ENCODE assay signal across 7 cellular contexts in the genomic region with DNA sequence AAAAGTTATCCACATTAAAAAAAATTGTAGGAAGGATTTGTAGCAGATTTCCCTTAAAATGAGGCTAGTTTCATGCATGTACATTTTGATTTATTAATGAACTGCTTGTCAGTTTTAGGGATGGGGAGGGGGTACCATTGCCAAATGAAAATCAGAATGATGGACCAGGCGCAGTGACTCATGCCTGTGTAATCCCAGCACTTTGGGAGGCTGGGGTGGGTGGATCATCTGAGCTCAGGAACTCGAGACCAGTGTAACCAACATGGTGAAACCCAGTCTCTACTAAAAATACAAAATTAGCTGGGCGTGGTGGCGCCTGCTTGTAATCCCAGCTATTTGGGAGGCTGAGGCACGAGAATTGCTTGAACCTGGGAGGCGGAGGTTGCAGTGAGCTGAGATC. TPM values are rescaled to one million over a fixed set of nuclear protein-coding genes. Genes with fewer than 3 reads are reported as not detected.
DNase-seq lines count a peak whose midpoint lies in the region; FAIRE-seq and TF ChIP-seq lines count a peak whose summit lies in the region.
"Not testable (repeated sequence)": the region's sequence is repeated elsewhere in the genome, so short reads cannot be mapped to it uniquely, and the experiment has no call there.

No MANE protein-coding gene starts in this region.

- H3K18ac ChIP-seq in H1 (ENCODE audit: extremely low read depth, low read length); trophoblast cell (ENCODE audit: low read length): not testable (repeated sequence)

- not testable (repeated sequence) for H3K9me2 ChIP-seq in DOHH2 (replicated peaks; ENCODE audit: control insufficient read depth, low read length)

- CTCF ChIA-PET in H1 (lab: Charles Lee; ENCODE audit: partially characterized antibody): interaction anchor here (0.6 to 1.5 kb wide), 4 partner anchors 47 to 97 kb away, joined by 3 to 7 read pairs (median 4); a partner anchor contains a TSS

- H2AK5ac ChIP-seq in H1 (ENCODE audit: low read depth, low read length); trophoblast cell (ENCODE audit: low read length): not testable (repeated sequence)

- not testable (repeated sequence) for H3K36me3 Mint-ChIP-seq in IgD-negative memory B cell; activated naive CD4-positive, alpha-beta T cell treated with anti-CD3 and anti-CD28 coated beads, Interleukin-2, amount 50 U/mL, for 24 hours

- H3K4me3 ChIP-seq in DOHH2 (ENCODE audit: low read length) (peak overlapping the region; percentile 85), H1 (ENCODE audit: extremely low read depth in 1 of 4, insufficient read depth in 2 of 4, low read depth in 3 of 4, low read length in 4 of 4) (0 out of 8 replicates have a peak overlapping the region, but pooled peaks of 1 of the 4 experiments have one; percentile 69)
- not testable (repeated sequence) for H3K4me3 ChIP-seq in trophoblast cell (ENCODE audit: low read depth, low read length)

- POLR2A ChIA-PET in H1 (lab: Charles Lee; ENCODE audit: partially characterized antibody): interaction anchor here (0.9 to 2.7 kb wide), 5 partner anchors 12 to 807 kb away, joined by 3 to 5 read pairs (median 3); no protein-coding TSS in a partner anchor

- peak overlapping the region in 3 of 4 donors; percentile 94 to 97 (median 96) for H3K4me3 Mint-ChIP-seq in IgD-negative memory B cell
- H3K4me3 Mint-ChIP-seq in activated naive CD4-positive, alpha-beta T cell treated with anti-CD3 and anti-CD28 coated beads, Interleukin-2, amount 50 U/mL, for 24 hours: peak overlapping the region; percentile 84

- H2BK20ac ChIP-seq in H1 (ENCODE audit: low read length): not testable (repeated sequence)

- not testable (repeated sequence) for H2BK12ac ChIP-seq in H1 (ENCODE audit: low read depth, low read length); trophoblast cell (ENCODE audit: low read length)

- H4K12ac ChIP-seq in trophoblast cell (ENCODE audit: low read depth, low read length): not testable (repeated sequence)

- FAIRE-seq in H1 (lab: Jason Lieb, UNC): not testable (repeated sequence)

- H3K9me3 ChIP-seq in DOHH2 (ENCODE audit: control insufficient read depth, insufficient read depth, low read length); H1 (ENCODE audit: insufficient read depth in 2 of 2, low read depth in 1 of 2, low read length in 1 of 2); trophoblast cell (ENCODE audit: insufficient read depth, low read depth, low read length): not testable (repeated sequence)

- DNase-seq in SW480 (ENCODE audit: low spot score): peak; percentile 12
- DNase-seq in H1 (ENCODE audit: low read depth in 1 of 2, low spot score in 2 of 2): not testable (repeated sequence)
- peak; percentile 53 for DNase-seq in iris pigment epithelial cell (ENCODE audit: low read depth)
- peak; percentile 59 to 71 for DNase-seq in trophoblast cell

- TF ChIP-seq CTCF in DOHH2 (IDR thresholded peaks at IDR 0.05; ENCODE audit: low read depth, low read length, poor library complexity, severe bottlenecking); H1 (IDR thresholded peaks at IDR 0.05; ENCODE audit: control extremely low read depth in 1 of 3, insufficient read depth in 1 of 3, low read depth in 1 of 3, low read length in 3 of 3): not testable (repeated sequence)

- not testable (repeated sequence) for TF ChIP-seq RAD21 in H1 (IDR thresholded peaks at IDR 0.05 in 1 of 2, conservative IDR thresholded peaks at IDR 0.05 in 1 of 2; ENCODE audit: low read depth in 2 of 2, low read length in 2 of 2)

- H3K9ac ChIP-seq in H1 (replicated peaks in 1 of 4; ENCODE audit: extremely low read depth in 1 of 4, low read depth in 3 of 4, low read length in 3 of 4); trophoblast cell (ENCODE audit: low read length): not testable (repeated sequence)

- peaks cover 27 to 49% (median 29%) of the 10 kb centered on the region in 3 donors for H3K4me1 Mint-ChIP-seq in IgD-negative memory B cell
- H3K4me1 Mint-ChIP-seq in activated naive CD4-positive, alpha-beta T cell treated with anti-CD3 and anti-CD28 coated beads, Interleukin-2, amount 50 U/mL, for 24 hours: peaks cover 40% of the 10 kb centered on the region

- H3K79me2 ChIP-seq in DOHH2 (ENCODE audit: control insufficient read depth, low read length): peaks cover 64% of the 10 kb centered on the region
- H3K79me2 ChIP-seq in H1 (ENCODE audit: control insufficient read depth in 1 of 2, insufficient read depth in 2 of 2, low read length in 2 of 2); trophoblast cell (ENCODE audit: control insufficient read depth, insufficient read depth, low read length, poor library complexity): not testable (repeated sequence)

- not testable (repeated sequence) for H3K14ac ChIP-seq in H1 (ENCODE audit: insufficient read length); trophoblast cell (ENCODE audit: low read length)

- H2AFZ ChIP-seq in H1 (ENCODE audit: low read length); trophoblast cell (ENCODE audit: insufficient read depth, low read length, poor library complexity): not testable (repeated sequence)

- H3K9me3 Mint-ChIP-seq in IgD-negative memory B cell; activated naive CD4-positive, alpha-beta T cell treated with anti-CD3 and anti-CD28 coated beads, Interleukin-2, amount 50 U/mL, for 24 hours: not testable (repeated sequence)

- not testable (repeated sequence) for H2BK120ac ChIP-seq in H1 (replicated peaks; ENCODE audit: low read depth, low read length); trophoblast cell (ENCODE audit: insufficient read depth, low read length, poor library complexity)

- not testable (repeated sequence) for H3K4ac ChIP-seq in H1 (replicated peaks; ENCODE audit: insufficient read length, low read depth, low read length); trophoblast cell (ENCODE audit: low read depth, low read length)

- not testable (repeated sequence) for H3K23ac ChIP-seq in H1 (ENCODE audit: insufficient read length); trophoblast cell (ENCODE audit: low read length)

- H3K4me1 ChIP-seq in DOHH2 (ENCODE audit: control insufficient read depth, low read length): peaks cover 86% of the 10 kb centered on the region
- peaks cover 3 to 15% (median 9%) of the 10 kb centered on the region in 4 experiments for H3K4me1 ChIP-seq in H1 (replicated peaks in 1 of 4; ENCODE audit: control insufficient read depth in 3 of 4, insufficient read depth in 4 of 4, low read length in 3 of 4)
- H3K4me1 ChIP-seq in trophoblast cell (ENCODE audit: control insufficient read depth in 1 of 2, insufficient read depth in 2 of 2, low read length in 2 of 2): peaks cover 3 to 33% of the 10 kb centered on the region in 2 experiments

- not testable (repeated sequence) for H2BK5ac ChIP-seq in H1 (ENCODE audit: low read depth, low read length); trophoblast cell (ENCODE audit: low read depth, low read length, poor library complexity)

- peaks cover 37% of the 10 kb centered on the region for H3K36me3 ChIP-seq in DOHH2 (ENCODE audit: control insufficient read depth, low read length)
- H3K36me3 ChIP-seq in H1 (ENCODE audit: control insufficient read depth in 2 of 4, insufficient read depth in 4 of 4, low read length in 3 of 4); trophoblast cell (ENCODE audit: control insufficient read depth in 1 of 2, insufficient read depth in 2 of 2, low read length in 2 of 2): not testable (repeated sequence)

- not testable (repeated sequence) for H2BK15ac ChIP-seq in H1 (ENCODE audit: low read length)

- H3K56ac ChIP-seq in H1 (replicated peaks; ENCODE audit: insufficient read length, low read depth, low read length): not testable (repeated sequence)

- TF ChIP-seq POLR2A in H1 (IDR thresholded peaks at IDR 0.05; ENCODE audit: control extremely low read depth in 1 of 2, low read depth in 2 of 2, low read length in 2 of 2): not testable (repeated sequence)

- not testable (repeated sequence) for H4K91ac ChIP-seq in H1 (replicated peaks; ENCODE audit: insufficient read length, low read length); trophoblast cell (ENCODE audit: low read depth, low read length)

- H3K79me1 ChIP-seq in H1 (ENCODE audit: low read depth, low read length); trophoblast cell (ENCODE audit: low read length): not testable (repeated sequence)

- 86% methylated on average over 5 of the region's 6 CpGs; no CpG with 5 or more reads in 1 of the 2 experiments for WGBS in H1 (ENCODE audit: extremely low coverage in 1 of 2, insufficient coverage in 1 of 2, insufficient read length in 1 of 2, insufficient replicate concordance in 2 of 2, low coverage in 1 of 2, low lambda C conversion rate in 2 of 2, missing lambda C conversion rate in 1 of 2), 2 experiments
- WGBS in trophoblast cell (ENCODE audit: extremely low coverage, insufficient coverage, insufficient read length): no CpG with 5 or more reads among the region's 6 CpGs

- H4K5ac ChIP-seq in H1 (ENCODE audit: insufficient read length, low read depth, low read length): not testable (repeated sequence)

- TF ChIP-seq EP300 in H1 (IDR thresholded peaks at IDR 0.05; ENCODE audit: borderline replicate concordance in 1 of 2, low read depth in 2 of 2, low read length in 2 of 2): not testable (repeated sequence)

- peak overlapping the region; percentile 97 for H3K4me2 ChIP-seq in DOHH2 (ENCODE audit: low read length)
- H3K4me2 ChIP-seq in H1 (ENCODE audit: insufficient read depth in 1 of 2, low read depth in 2 of 2, low read length in 2 of 2): peak overlapping the region in 1 of 2 experiments; percentile 77; a peak in 2 of 4 replicates
- peak overlapping the region; percentile 90 for H3K4me2 ChIP-seq in trophoblast cell (ENCODE audit: low read length)

- H3K27me3 Mint-ChIP-seq in IgD-negative memory B cell; activated naive CD4-positive, alpha-beta T cell treated with anti-CD3 and anti-CD28 coated beads, Interleukin-2, amount 50 U/mL, for 24 hours: not testable (repeated sequence)

- H3K27ac ChIP-seq in DOHH2 (ENCODE audit: low read depth, low read length) (peak overlapping the region; percentile 74), trophoblast cell (ENCODE audit: low read depth, low read length) (peak overlapping the region; percentile 50)
- not testable (repeated sequence) for H3K27ac ChIP-seq in H1 (ENCODE audit: low read depth, low read length)

- H4K20me1 ChIP-seq in DOHH2 (ENCODE audit: control insufficient read depth, insufficient read depth, low read depth, low read length): peaks cover 11% of the 10 kb centered on the region
- not testable (repeated sequence) for H4K20me1 ChIP-seq in H1 (replicated peaks in 1 of 2; ENCODE audit: control insufficient read depth in 1 of 2, insufficient read depth in 2 of 2, low read length in 2 of 2)

- H3K23me2 ChIP-seq in H1 (ENCODE audit: low read depth, low read length): peaks cover 12% of the 10 kb centered on the region; the same call in 1 of the 2 replicates

- H4K8ac ChIP-seq in H1 (ENCODE audit: extremely low read depth, insufficient read depth, low read length): peak overlapping the region; percentile 48; the same call in 1 of the 2 replicates
- H4K8ac ChIP-seq in trophoblast cell (ENCODE audit: low read depth, low read length): not testable (repeated sequence)

- peaks cover 15% of the 10 kb centered on the region for H3F3A ChIP-seq in DOHH2 (ENCODE audit: control insufficient read depth, insufficient read depth)

- not testable (repeated sequence) for H3K27me3 ChIP-seq in DOHH2 (ENCODE audit: control insufficient read depth, low read length); H1 (replicated peaks in 1 of 4; ENCODE audit: control insufficient read depth in 3 of 4, extremely low read depth in 1 of 4, insufficient read depth in 3 of 4, low read length in 3 of 4); trophoblast cell (ENCODE audit: insufficient read depth, low read length)

- H3K27ac Mint-ChIP-seq in IgD-negative memory B cell: peak overlapping the region in 2 of 3 donors; percentile 93 to 98
- H3K27ac Mint-ChIP-seq in activated naive CD4-positive, alpha-beta T cell treated with anti-CD3 and anti-CD28 coated beads, Interleukin-2, amount 50 U/mL, for 24 hours: not testable (repeated sequence)

RNA-seq across cellular contexts. Expression of a gene that starts 1.8 kb away (rescaled TPM):
- polyA plus RNA-seq in IgD-negative memory B cell (38.5 TPM), H1 (2011; rRNA removed) (10.1 and 26.4 TPM in 2 replicates)
- total RNA-seq in H1 (2021; fragmentation: NEBNext Ultra II Directional; extraction: Animal tissue kit (Norgen Biotek cat#: 25700)): 37.6 and 41.2 TPM in 2 replicates
- 21.7 TPM for polyA plus RNA-seq in H1 (2011; cell fraction: cytosol; rRNA removed)
- 6.6 TPM for polyA plus RNA-seq in H1 (2011; cell fraction: nucleus; rRNA removed)
- 23.2 to 31.0 TPM (median 27.3 TPM) in 4 replicates for polyA plus RNA-seq in H1 (2012, experiment 1 of 2)
- polyA plus RNA-seq in H1 (2012, experiment 2 of 2): 33.4 TPM
- 13.4 TPM for polyA plus RNA-seq in H1 (2013, experiment 1 of 2)
- 13.5 TPM for polyA plus RNA-seq in H1 (2013, experiment 2 of 2)
- polyA minus RNA-seq in H1 (2011; rRNA and poly(A)+ RNA removed): 7.8 and 8.9 TPM in 2 replicates
- polyA minus RNA-seq in H1 (2011; cell fraction: cytosol; rRNA and poly(A)+ RNA removed): 8.1 TPM
- 7.9 TPM for polyA minus RNA-seq in H1 (2011; cell fraction: nucleus; rRNA and poly(A)+ RNA removed)
- polyA plus RNA-seq in trophoblast cell (2013): 92.3 and 94.7 TPM in 2 replicates
